8 cellular contexts compared by ENCODE assay signal in genomic region chr17:45430738-45431530, GRCh38. TPM values are rescaled to one million over a fixed set of nuclear protein-coding genes. Genes with fewer than 3 reads are reported as not detected.
DNase-seq lines count a peak whose midpoint lies in the region; ATAC-seq, FAIRE-seq and TF ChIP-seq lines count a peak whose summit lies in the region.

No MANE protein-coding gene starts in this region.

- no peak for TF ChIP-seq CTCF in ascending aorta (IDR thresholded peaks at IDR 0.05)
- TF ChIP-seq CTCF in kidney (IDR thresholded peaks at IDR 0.05; ENCODE audit: borderline replicate concordance, extremely low read depth, insufficient read depth) = no peak

- H3K4me1 ChIP-seq in ascending aorta = peaks cover 17 to 25% of the 10 kb centered on the region in 2 donors
- H3K4me1 ChIP-seq in kidney (ENCODE audit: control insufficient read depth in 1 of 2, insufficient read depth in 1 of 2, low read depth in 1 of 2, low read length in 2 of 2) = peaks cover 6 to 15% of the 10 kb centered on the region in 2 donors

- H3K4me3 ChIP-seq in ascending aorta (peak overlapping the region; percentile 54 to 59), kidney (ENCODE audit: low read length in 2 of 2) (peak overlapping the region in 1 of 2 donors; percentile 39)

- no peak overlapping the region for H3K9ac ChIP-seq in kidney (ENCODE audit: low read length in 2 of 2)

- no peak for FAIRE-seq in kidney (lab: Jason Lieb, UNC)

- DNase-seq in activated effector memory CD4-positive, alpha-beta T cell treated with anti-CD3 and anti-CD28 coated beads, Interleukin-2, amount 50 U/mL, for 16 hours = peak; percentile 75
- DNase-seq in activated effector memory CD4-positive, alpha-beta T cell treated with Interleukin-2 at 50 U/mL for 16 hours = no peak
- DNase-seq in ascending aorta (ENCODE audit: low spot score in 2 of 2) (no peak), kidney (peak; percentile 87), NCI-H146 treated with DMSO at 0.1 percent for 48 hours (lab: John Stamatoyannopoulos, UW; ENCODE audit: unreplicated experiment) (no peak), NCI-H2171 (lab: John Stamatoyannopoulos, UW) (no peak)
- DNase-seq in stimulated activated naive CD8-positive, alpha-beta T cell treated with anti-CD3 and anti-CD28 coated beads, Interleukin-15, Interleukin-2, amounts not matched to agents 100 U/mL and 50 U/mL, for 24 hours = peak; percentile 61

- intact Hi-C loops in ascending aorta (cut with DNase I) (no loop called here), kidney (cut with DNase I) (no loop called here)

- H3K36me3 ChIP-seq in ascending aorta = peaks cover 4 to 10% of the 10 kb centered on the region in 2 donors
- peaks cover 0 to 2% of the 10 kb centered on the region in 2 donors for H3K36me3 ChIP-seq in kidney (ENCODE audit: control insufficient read depth in 1 of 2, insufficient read depth in 2 of 2, low read length in 2 of 2)

- ATAC-seq in HG03521 (IDR thresholded peaks at IDR 0.05; ENCODE audit: unreplicated experiment) = peak; percentile 21
- peak; percentile 37 for ATAC-seq in stimulated activated naive CD8-positive, alpha-beta T cell treated with anti-CD3 and anti-CD28 coated beads, Interleukin-15, Interleukin-2, amounts not matched to agents 100 U/mL and 50 U/mL, for 24 hours

- H3K27ac ChIP-seq in ascending aorta = no peak overlapping the region
- H3K27ac ChIP-seq in kidney (ENCODE audit: low read depth in 2 of 2, low read length in 2 of 2) = no peak overlapping the region

- H3K9me3 ChIP-seq in ascending aorta (no peaks in the 10 kb centered on the region), kidney (ENCODE audit: control insufficient read depth in 1 of 2, low read length in 2 of 2) (no peaks in the 10 kb centered on the region)

- H3K27me3 ChIP-seq in ascending aorta = peaks cover 11% of the 10 kb centered on the region

RNA-seq across cellular contexts. Expression of gene ARHGAP27, which starts 1.7 kb away (rescaled TPM):
- total RNA-seq in ascending aorta = 80.6 TPM
- 57.2 TPM for total RNA-seq in kidney
- polyA plus RNA-seq in kidney (ENCODE audit: insufficient read depth, low read depth, low replicate concordance) = 13.3 TPM

RNA-seq across cellular contexts. Expression of gene PLEKHM1, which starts 59.6 kb away (rescaled TPM):
- total RNA-seq in ascending aorta = 30.2 TPM
- 46.6 TPM for total RNA-seq in kidney
- polyA plus RNA-seq in kidney (ENCODE audit: insufficient read depth, low read depth, low replicate concordance) = 13.3 TPM

Comparison
In these comparisons a context has a peak if more than half of its experiments do, and no peak if none do; other contexts are left out.
1. DNase-seq: peak in activated effector memory CD4-positive, alpha-beta T cell treated with anti-CD3 and anti-CD28 coated beads, Interleukin-2, amount 50 U/mL, for 16 hours (single experiment), kidney (single experiment) and stimulated activated naive CD8-positive, alpha-beta T cell treated with anti-CD3 and anti-CD28 coated beads, Interleukin-15, Interleukin-2, amounts not matched to agents 100 U/mL and 50 U/mL, for 24 hours (single experiment); none in activated effector memory CD4-positive, alpha-beta T cell treated with Interleukin-2 at 50 U/mL for 16 hours (single experiment), ascending aorta (0 of 2), NCI-H146 treated with DMSO at 0.1 percent for 48 hours (single experiment) and NCI-H2171 (single experiment).